ENCODE assay signal across 22 cellular contexts in the genomic region with DNA sequence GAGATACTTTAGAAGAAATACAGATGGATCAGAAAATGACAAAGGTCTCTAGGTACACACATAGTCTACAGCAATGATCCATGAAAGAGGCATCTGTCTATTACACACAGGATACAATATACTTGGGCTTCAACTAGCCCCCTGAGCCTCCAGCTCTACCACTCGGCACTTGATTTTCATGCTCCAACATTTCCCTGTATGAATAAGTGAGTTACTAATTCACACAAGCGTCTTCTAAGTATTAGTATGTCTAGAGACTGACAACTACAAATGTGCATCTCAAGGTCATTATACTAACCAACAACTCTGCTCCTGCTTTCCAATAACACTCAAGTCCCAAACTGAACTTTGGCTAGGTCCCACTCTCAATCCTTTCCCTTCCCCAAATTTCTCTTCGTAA.
A peak's percentile ranks its signal among the peaks of the same experiment; 100 is the strongest.
DNase-seq lines count a peak whose midpoint lies in the region; ATAC-seq and TF ChIP-seq lines count a peak whose summit lies in the region.
"Had no signal": no experiment of that assay in that cellular context is flagged by ENCODE, and none has a peak within 500 bp of the region (broad histone marks: within the 10 kb centered on the region; RNA-seq: fewer than 3 reads in every experiment).

No MANE protein-coding gene starts in this region.

- peak overlapping the region; percentile 73 for H3K27ac ChIP-seq in VCaP
- H3K27ac ChIP-seq: SJSA1 had no signal

- ATAC-seq in GM21526 (IDR thresholded peaks at IDR 0.05; ENCODE audit: low FRiP score, unreplicated experiment) (no peak), GM21367 (IDR thresholded peaks at IDR 0.05; ENCODE audit: unreplicated experiment) (no peak), HG02623 (IDR thresholded peaks at IDR 0.05; ENCODE audit: unreplicated experiment) (no peak)

- DNase-seq in NCI-H2171 treated with DMSO at 0.1 percent for 48 hours (lab: John Stamatoyannopoulos, UW) (peak; percentile 1), NCI-H2171 (lab: John Stamatoyannopoulos, UW) (no peak), kidney tubule cell (ENCODE audit: low spot score) (peak; percentile 27)
- DNase-seq: 8988T; ACHN; HCEC 1CT; Karpas-422; NCI-H1092 treated with DMSO at 0.1 percent for 48 hours; NCI-H1436; NCI-H187; NCI-H2081 treated with DMSO at 0.1 percent for 48 hours; NCI-H446; NCI-H524 treated with DMSO at 0.1 percent for 48 hours; NCI-H82; NK-92 treated with Interleukin-12 subunit alpha and Interleukin-12 subunit beta, amount 100 ng/mL, for 24 hours; Right ventricle myocardium superior; RPMI8226 had no signal

- no peak for TF ChIP-seq CTCF in VCaP (conservative IDR thresholded peaks at IDR 0.05)
